8 cellular contexts compared by ENCODE assay signal in the genomic region with DNA sequence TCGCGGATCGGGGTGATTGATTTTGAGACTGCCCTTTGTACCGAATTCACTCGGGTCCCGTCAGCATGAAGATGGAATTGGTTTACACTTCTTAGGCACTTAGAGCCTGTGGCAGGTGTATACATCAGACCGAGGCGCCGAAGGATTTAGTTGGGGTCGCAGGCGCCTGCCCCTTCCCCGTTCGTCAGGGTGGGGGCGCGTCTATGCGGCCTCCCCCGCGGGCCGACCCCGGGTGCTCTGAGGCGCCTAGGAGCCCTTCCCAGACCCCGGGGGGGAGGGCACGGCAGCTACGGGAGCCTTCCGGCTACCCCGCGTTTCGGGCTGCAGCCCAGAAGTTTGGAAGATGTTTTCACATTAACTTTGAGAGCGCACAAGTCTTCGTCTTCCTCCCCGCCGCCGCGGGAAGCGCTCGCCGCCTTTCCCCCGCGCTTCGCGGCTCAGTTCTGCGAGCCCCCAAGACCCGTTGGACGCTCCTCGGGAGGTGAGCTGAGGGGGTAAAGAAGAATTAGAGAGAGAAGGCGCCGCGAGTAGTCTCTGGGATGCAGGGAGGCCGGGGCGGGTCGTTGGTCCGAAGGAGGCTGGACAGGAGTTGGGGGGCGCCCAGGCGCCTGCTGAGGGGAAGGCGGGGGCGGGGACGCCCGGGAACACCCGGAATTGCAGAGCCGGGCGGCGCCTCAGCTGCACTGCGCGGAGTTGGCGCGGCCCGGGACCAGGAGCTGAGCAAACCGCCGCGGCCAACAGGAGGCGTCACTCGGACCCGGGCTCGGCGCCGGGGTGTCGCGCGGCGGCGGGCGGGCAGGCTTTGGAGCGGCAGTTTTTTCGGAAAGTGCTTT. TPM values are rescaled to one million over a fixed set of nuclear protein-coding genes. Genes with fewer than 3 reads are reported as not detected.
DNase-seq lines count a peak whose midpoint lies in the region; ATAC-seq and TF ChIP-seq lines count a peak whose summit lies in the region.

No MANE protein-coding gene starts in this region.

- H3K36me3 ChIP-seq in BE2C: no peaks in the 10 kb centered on the region
- peaks cover 10% of the 10 kb centered on the region for H3K36me3 ChIP-seq in HAP-1 (replicated peaks)
- peaks cover 53% of the 10 kb centered on the region for H3K36me3 ChIP-seq in RWPE2 (ENCODE audit: low read depth)
- peaks cover 0 to 23% (median 7%) of the 10 kb centered on the region in 4 donors for H3K36me3 ChIP-seq in upper lobe of left lung

- TF ChIP-seq CTCF in BE2C (IDR thresholded peaks at IDR 0.05; ENCODE audit: low read depth, low read length): peak; percentile 30; the same call in 1 of the 2 replicates
- peak; percentile 36 for TF ChIP-seq CTCF in RWPE2 (IDR thresholded peaks at IDR 0.05; ENCODE audit: poor library complexity, severe bottlenecking)
- peak; percentile 73 for TF ChIP-seq CTCF in glutamatergic neuron (IDR thresholded peaks at IDR 0.05; ENCODE audit: partially characterized antibody, unreplicated experiment)
- TF ChIP-seq CTCF in upper lobe of left lung (IDR thresholded peaks at IDR 0.05): peak; percentile 19 to 71 (median 50)

- H3K27ac ChIP-seq in RWPE2 (ENCODE audit: poor library complexity, severe bottlenecking): peak overlapping the region; percentile 84
- H3K27ac ChIP-seq in upper lobe of left lung: peak overlapping the region; percentile 97 to 99 (median 98)

- peak overlapping the region; percentile 68 for H3K27ac Mint-ChIP-seq in activated naive CD4-positive, alpha-beta T cell treated with anti-CD3 and anti-CD28 coated beads, Interleukin-2, amount 50 U/mL, for 24 hours
- no peak overlapping the region for H3K27ac Mint-ChIP-seq in glutamatergic neuron (ENCODE audit: unreplicated experiment)

- TF ChIP-seq EP300 in upper lobe of left lung (IDR thresholded peaks at IDR 0.05): no peak

- H3K4me3 Mint-ChIP-seq in activated naive CD4-positive, alpha-beta T cell treated with anti-CD3 and anti-CD28 coated beads, Interleukin-2, amount 50 U/mL, for 24 hours: peak overlapping the region; percentile 95
- H3K4me3 Mint-ChIP-seq in glutamatergic neuron (ENCODE audit: unreplicated experiment): peak overlapping the region; percentile 88

- in situ Hi-C loops in HAP-1 (cut with MboI; ENCODE audit: low sequenced_read_pairs): loop anchor here (5.0 kb wide), 1 partner anchor 407 kb away; no protein-coding TSS in a partner anchor

- peaks cover 50% of the 10 kb centered on the region for H3K4me1 Mint-ChIP-seq in activated naive CD4-positive, alpha-beta T cell treated with anti-CD3 and anti-CD28 coated beads, Interleukin-2, amount 50 U/mL, for 24 hours
- peaks cover 2% of the 10 kb centered on the region for H3K4me1 Mint-ChIP-seq in glutamatergic neuron (ENCODE audit: low read depth, unreplicated experiment)

- H3K27me3 Mint-ChIP-seq in activated naive CD4-positive, alpha-beta T cell treated with anti-CD3 and anti-CD28 coated beads, Interleukin-2, amount 50 U/mL, for 24 hours: no peaks in the 10 kb centered on the region
- H3K27me3 Mint-ChIP-seq in glutamatergic neuron (ENCODE audit: unreplicated experiment): peaks cover 1% of the 10 kb centered on the region

- ATAC-seq in RWPE2 (ENCODE audit: low read depth): no peak
- ATAC-seq in upper lobe of left lung (ENCODE audit: low FRiP score in 2 of 2): peak; percentile 50 to 72

- no peaks in the 10 kb centered on the region for H3K9me3 Mint-ChIP-seq in activated naive CD4-positive, alpha-beta T cell treated with anti-CD3 and anti-CD28 coated beads, Interleukin-2, amount 50 U/mL, for 24 hours
- H3K9me3 Mint-ChIP-seq in glutamatergic neuron (ENCODE audit: unreplicated experiment): peaks cover 6% of the 10 kb centered on the region

- H3K4me1 ChIP-seq in BE2C (no peaks in the 10 kb centered on the region), HAP-1 (peaks cover 27% of the 10 kb centered on the region), RWPE2 (ENCODE audit: insufficient read depth, poor library complexity, severe bottlenecking) (peaks cover 23% of the 10 kb centered on the region), upper lobe of left lung (peaks cover 1 to 40% (median 32%) of the 10 kb centered on the region in 4 donors)

- 0 to 1% methylated on average over 12 to 64 of the region's 84 CpGs for WGBS in upper lobe of left lung, 2 donors

- H3K27me3 ChIP-seq in BE2C (no peaks in the 10 kb centered on the region), HAP-1 (ENCODE audit: low read depth) (no peaks in the 10 kb centered on the region), RWPE2 (ENCODE audit: insufficient read depth, poor library complexity, severe bottlenecking) (no peaks in the 10 kb centered on the region), upper lobe of left lung (no peaks in the 10 kb centered on the region)

- H3K36me3 Mint-ChIP-seq in activated naive CD4-positive, alpha-beta T cell treated with anti-CD3 and anti-CD28 coated beads, Interleukin-2, amount 50 U/mL, for 24 hours: peaks cover 19% of the 10 kb centered on the region
- no peaks in the 10 kb centered on the region for H3K36me3 Mint-ChIP-seq in glutamatergic neuron (ENCODE audit: unreplicated experiment)

- peak overlapping the region; percentile 80 for H3K4me3 ChIP-seq in BE2C (ENCODE audit: low read depth, low read length)
- H3K4me3 ChIP-seq in HAP-1: peak overlapping the region; percentile 76
- peak overlapping the region; percentile 79 for H3K4me3 ChIP-seq in RWPE2 (ENCODE audit: severe bottlenecking)
- H3K4me3 ChIP-seq in upper lobe of left lung: peak overlapping the region; percentile 66 to 87 (median 80)

- TF ChIP-seq POLR2A in upper lobe of left lung (IDR thresholded peaks at IDR 0.05): peak in 2 of 4 donors; percentile 18 to 42

- DNase-seq in BE2C (peak; percentile 63), HAP-1 (ENCODE audit: low spot score in 2 of 2) (peak; percentile 38 to 72), RWPE2 (ENCODE audit: low spot score) (peak; percentile 63), glutamatergic neuron (peak; percentile 72), occipital lobe (lab: John Stamatoyannopoulos, UW) (peak; percentile 25), upper lobe of left lung (peak; percentile 77 to 93), NCI-H1694 treated with DMSO at 0.1 percent for 48 hours (lab: John Stamatoyannopoulos, UW) (no peak)

- no peaks in the 10 kb centered on the region for H3K9me3 ChIP-seq in BE2C
- H3K9me3 ChIP-seq in HAP-1: no peaks in the 10 kb centered on the region
- no peaks in the 10 kb centered on the region for H3K9me3 ChIP-seq in RWPE2 (ENCODE audit: severe bottlenecking)
- H3K9me3 ChIP-seq in upper lobe of left lung: no peaks in the 10 kb centered on the region

RNA-seq across cellular contexts. Expression of a gene that starts 0.7 kb away (rescaled TPM):
- polyA plus RNA-seq in BE2C (2012; ENCODE audit: insufficient read depth, insufficient read length, low read depth): 3.3 TPM
- total RNA-seq in glutamatergic neuron (ENCODE audit: unreplicated experiment) (9.5 TPM), occipital lobe (34.0 TPM), upper lobe of left lung (10 to 100 TPM; 21.5 to 84.7 (median 50.6) TPM)
